8 cellular contexts compared by ENCODE assay signal in the genomic region with DNA sequence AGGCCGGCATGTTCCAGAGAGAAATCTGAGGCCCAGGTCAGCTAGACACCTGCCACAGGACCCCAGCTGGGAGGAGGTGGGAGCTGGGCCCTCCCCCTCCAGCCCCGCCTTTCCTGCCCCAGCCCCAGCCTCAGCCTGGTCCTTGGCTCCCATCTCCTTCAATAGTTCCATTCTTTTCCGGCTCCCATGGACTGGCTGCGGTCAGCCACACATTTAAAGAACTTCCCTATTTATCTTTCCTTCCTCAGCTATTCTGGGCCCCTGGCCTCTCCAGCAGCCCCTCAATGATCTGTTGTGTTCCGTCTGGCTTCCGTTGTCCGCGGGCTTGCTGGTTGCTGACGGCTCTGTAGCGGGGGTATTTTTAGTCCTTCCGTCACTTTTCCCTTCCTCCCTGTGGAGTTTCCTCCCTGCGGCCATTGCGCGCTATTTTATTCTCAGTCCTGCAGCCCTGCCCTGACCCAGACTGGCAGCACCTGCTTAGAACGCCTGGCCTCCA.
DNase-seq lines count a peak whose midpoint lies in the region; ATAC-seq, FAIRE-seq and TF ChIP-seq lines count a peak whose summit lies in the region.
"Had no signal": no experiment of that assay in that cellular context is flagged by ENCODE, and none has a peak within 500 bp of the region (broad histone marks: within the 10 kb centered on the region; RNA-seq: fewer than 3 reads in every experiment).

No MANE protein-coding gene starts in this region.

- FAIRE-seq in kidney (lab: Jason Lieb, UNC), result no peak

- H3K27ac ChIP-seq in kidney (ENCODE audit: low read depth in 2 of 2, low read length in 2 of 2) (no peak overlapping the region), stomach (peak overlapping the region in 1 of 5 donors; percentile 32), A673 (ENCODE audit: low read depth, low read length, poor library complexity, severe bottlenecking) (no peak overlapping the region)

- no peak overlapping the region for H3K27ac Mint-ChIP-seq in central memory CD8-positive, alpha-beta T cell (ENCODE audit: low read depth)

- no peak for ATAC-seq in central memory CD8-positive, alpha-beta T cell (replicated peaks; ENCODE audit: extremely low read depth, poor library complexity, severe bottlenecking)
- ATAC-seq in HG02938 (IDR thresholded peaks at IDR 0.05; ENCODE audit: unreplicated experiment) (no peak), HG03196 (IDR thresholded peaks at IDR 0.05; ENCODE audit: unreplicated experiment) (no peak)
- ATAC-seq: Panc1 had no signal

- H3K9me3 Mint-ChIP-seq in central memory CD8-positive, alpha-beta T cell, result no peaks in the 10 kb centered on the region

- H3K4me1 ChIP-seq in kidney (ENCODE audit: control insufficient read depth in 1 of 2, insufficient read depth in 1 of 2, low read depth in 1 of 2, low read length in 2 of 2) (peaks cover 4 to 12% of the 10 kb centered on the region in 2 donors), stomach (peaks cover 0 to 14% (median 10%) of the 10 kb centered on the region in 4 donors), A673 (ENCODE audit: insufficient read depth, low read length, poor library complexity, severe bottlenecking) (peaks cover 22% of the 10 kb centered on the region)

- H3K4me3 Mint-ChIP-seq in central memory CD8-positive, alpha-beta T cell, result no peak overlapping the region

- no peaks in the 10 kb centered on the region for H3K4me1 Mint-ChIP-seq in central memory CD8-positive, alpha-beta T cell

- H3K9me3 ChIP-seq in kidney (ENCODE audit: control insufficient read depth in 1 of 2, low read length in 2 of 2), result no peaks in the 10 kb centered on the region
- no peaks in the 10 kb centered on the region for H3K9me3 ChIP-seq in stomach
- H3K9me3 ChIP-seq in A673 (ENCODE audit: low read depth, low read length, poor library complexity, severe bottlenecking), result no peaks in the 10 kb centered on the region

- WGBS in stomach, 5 donors, result 73 to 80% (median 80%) methylated on average over 15 of the region's 15 CpGs

- no peak for TF ChIP-seq POLR2A in stomach (IDR thresholded peaks at IDR 0.05)

- no peak overlapping the region for H3K9ac ChIP-seq in kidney (ENCODE audit: low read length in 2 of 2)

- DNase-seq in RPMI7951 (ENCODE audit: low read depth) (peak; percentile 39), kidney (peak; percentile 59), stomach (peak; percentile 24), A673 (ENCODE audit: low spot score) (no peak)
- DNase-seq in central memory CD8-positive, alpha-beta T cell (ENCODE audit: low spot score in 2 of 2), result peak; percentile 2

- no peak overlapping the region for H3K4me3 ChIP-seq in kidney (ENCODE audit: low read length in 2 of 2)
- H3K4me3 ChIP-seq in stomach, result no peak overlapping the region
- no peak overlapping the region for H3K4me3 ChIP-seq in A673 (ENCODE audit: low read depth, low read length, poor library complexity, severe bottlenecking)

- POLR2A ChIA-PET in A673 (lab: Charles Lee; ENCODE audit: low non-redundant PET), result no interaction called here

- peaks cover 13% of the 10 kb centered on the region for H3K27me3 Mint-ChIP-seq in central memory CD8-positive, alpha-beta T cell

- intact Hi-C loops in kidney (cut with DNase I), result no loop called here
- intact Hi-C loops in stomach (cut with DNase I; ENCODE audit: low total_unique reads), result no loop called here
- intact Hi-C loops in A673 (cut with micrococcal nuclease; ENCODE audit: unreplicated experiment), result no loop called here

- CTCF ChIA-PET in A673 (lab: Charles Lee), result no interaction called here

- BruUV-seq in A673 (replicated peaks; lab: Mats Ljungman, UMichigan), result no TSS peak

- TF ChIP-seq EP300 in stomach (IDR thresholded peaks at IDR 0.05), result no peak

- TF ChIP-seq CTCF in kidney (IDR thresholded peaks at IDR 0.05; ENCODE audit: borderline replicate concordance, extremely low read depth, insufficient read depth), result no peak
- no peak for TF ChIP-seq CTCF in stomach (IDR thresholded peaks at IDR 0.05)
- no peak for TF ChIP-seq CTCF in A673 (conservative IDR thresholded peaks at IDR 0.05; ENCODE audit: low read depth, low read length)

- H3K36me3 Mint-ChIP-seq in central memory CD8-positive, alpha-beta T cell (ENCODE audit: insufficient read depth), result no peaks in the 10 kb centered on the region

- H3K36me3 ChIP-seq in kidney (ENCODE audit: control insufficient read depth in 1 of 2, insufficient read depth in 2 of 2, low read length in 2 of 2) (peaks cover 24 to 42% of the 10 kb centered on the region in 2 donors), stomach (peaks cover 4 to 85% (median 79%) of the 10 kb centered on the region in 4 donors), A673 (ENCODE audit: insufficient read depth, low read length, poor library complexity, severe bottlenecking) (peaks cover 16% of the 10 kb centered on the region)

- H3K27me3 ChIP-seq in stomach (no peaks in the 10 kb centered on the region), A673 (replicated peaks; ENCODE audit: insufficient read depth, low read depth, low read length, poor library complexity) (no peaks in the 10 kb centered on the region)
